22 cellular contexts compared by ENCODE assay signal in genomic region chr9:113005777-113006176, GRCh38. TPM values are rescaled to one million over a fixed set of nuclear protein-coding genes. Genes with fewer than 3 reads are reported as not detected.
"Had no signal": no experiment of that assay in that cellular context is flagged by ENCODE, and none has a peak within 500 bp of the region (broad histone marks: within the 10 kb centered on the region; RNA-seq: fewer than 3 reads in every experiment).

No MANE protein-coding gene starts in this region.

- H3K4me1 ChIP-seq: adrenal gland, esophagus muscularis mucosa, gastrocnemius medialis, prostate gland, transverse colon, uterus had no signal

- H3K4me1 Mint-ChIP-seq: activated CD4-positive, alpha-beta memory T cell treated with anti-CD3 and anti-CD28 coated beads, Interleukin-2, amount 10 ng/mL, durations not matched to agents 7 days and 5 days; activated CD4-positive, alpha-beta T cell treated with anti-CD3 and anti-CD28 coated beads, Interleukin-2, amount 10 ng/mL, durations not matched to agents 24 days and 14 days; central memory CD8-positive, alpha-beta T cell; nephron; stimulated activated naive B cell treated with anti-CD40 and anti-IgM and Interleukin-4, amounts not matched to agents 10 μg/mL and 1 μg/mL and 100 μg/mL, for 72 hours had no signal

- H3K27me3 Mint-ChIP-seq: activated CD4-positive, alpha-beta memory T cell treated with anti-CD3 and anti-CD28 coated beads, Interleukin-2, amount 10 ng/mL, durations not matched to agents 7 days and 5 days; activated CD4-positive, alpha-beta T cell treated with anti-CD3 and anti-CD28 coated beads, Interleukin-2, amount 10 ng/mL, durations not matched to agents 24 days and 14 days; central memory CD8-positive, alpha-beta T cell had no signal

- ATAC-seq: activated CD4-positive, CD25-positive, alpha-beta regulatory T cell treated with anti-CD3 and anti-CD28 coated beads, Interleukin-2, amount 50 U/mL, for 24 hours; gastrocnemius medialis; left colon; stimulated activated naive B cell treated with anti-CD40 and anti-IgM and Interleukin-4, amounts not matched to agents 10 μg/mL and 1 μg/mL and 100 μg/mL, for 72 hours had no signal

- H3K4me3 ChIP-seq: adrenal gland, esophagus muscularis mucosa, gastrocnemius medialis, ovary, prostate gland, transverse colon, uterus had no signal

- H3K4me3 Mint-ChIP-seq: activated CD4-positive, alpha-beta memory T cell treated with anti-CD3 and anti-CD28 coated beads, Interleukin-2, amount 10 ng/mL, durations not matched to agents 7 days and 5 days; activated CD4-positive, alpha-beta T cell treated with anti-CD3 and anti-CD28 coated beads, Interleukin-2, amount 10 ng/mL, durations not matched to agents 24 days and 14 days; activated naive CD8-positive, alpha-beta T cell; activated T-helper 1 cell treated with anti-CD3 and anti-CD28 coated beads, Interleukin-12 subunit alpha, Interleukin-12 subunit beta, Interleukin-2, Interleukin-4 antibody, amounts not matched to agents 30 ng/mL and 10 ng/mL and 1 ng/mL, durations not matched to agents 14 hours and 24 hours and 36 hours; central memory CD8-positive, alpha-beta T cell; nephron; stimulated activated naive B cell treated with anti-CD40 and anti-IgM and Interleukin-4, amounts not matched to agents 10 μg/mL and 1 μg/mL and 100 μg/mL, for 72 hours had no signal

- H3K27me3 ChIP-seq: adrenal gland, esophagus muscularis mucosa, gastrocnemius medialis, neutrophil, ovary, transverse colon, uterus had no signal

- H3K36me3 ChIP-seq: adrenal gland, gastrocnemius medialis, neutrophil, ovary, prostate gland, uterus had no signal

- H3K27ac Mint-ChIP-seq: activated CD4-positive, alpha-beta memory T cell treated with anti-CD3 and anti-CD28 coated beads, Interleukin-2, amount 10 ng/mL, durations not matched to agents 7 days and 5 days; activated CD4-positive, alpha-beta T cell treated with anti-CD3 and anti-CD28 coated beads, Interleukin-2, amount 10 ng/mL, durations not matched to agents 24 days and 14 days; activated naive CD8-positive, alpha-beta T cell; activated T-helper 1 cell treated with anti-CD3 and anti-CD28 coated beads, Interleukin-12 subunit alpha, Interleukin-12 subunit beta, Interleukin-2, Interleukin-4 antibody, amounts not matched to agents 30 ng/mL and 10 ng/mL and 1 ng/mL, durations not matched to agents 14 hours and 24 hours and 36 hours; nephron; stimulated activated naive B cell treated with anti-CD40 and anti-IgM and Interleukin-4, amounts not matched to agents 10 μg/mL and 1 μg/mL and 100 μg/mL, for 72 hours had no signal

- H3K27ac ChIP-seq: adrenal gland, esophagus muscularis mucosa, gastrocnemius medialis, neutrophil, ovary, prostate gland, transverse colon, uterus had no signal

- H3K9me3 ChIP-seq: adrenal gland, gastrocnemius medialis, neutrophil, prostate gland had no signal

- DNase-seq: activated CD4-positive, alpha-beta memory T cell treated with anti-CD3 and anti-CD28 coated beads, Interleukin-2, amount 10 ng/mL, durations not matched to agents 7 days and 5 days; activated CD4-positive, alpha-beta T cell treated with anti-CD3 and anti-CD28 coated beads, Interleukin-2, amount 10 ng/mL, durations not matched to agents 24 days and 14 days; adrenal gland; effector memory CD4-positive, alpha-beta T cell; gastrocnemius medialis; hippocampal formation; left colon; mesenchymal stem cell; ovary; stimulated activated CD4-positive, alpha-beta T cell treated with anti-CD3 and anti-CD28 coated beads, Interleukin-2, amount 100 ng/mL, for 48 hours; stimulated activated CD8-positive, alpha-beta memory T cell treated with anti-CD3 and anti-CD28 coated beads, Interleukin-4, amount 100 ng/mL, for 48 hours; stimulated activated naive B cell treated with anti-CD40 and anti-IgM and Interleukin-4, amounts not matched to agents 10 μg/mL and 1 μg/mL and 100 μg/mL, for 72 hours; transverse colon; uterus had no signal

RNA-seq across cellular contexts. Expression of gene ZNF883, which starts 6.2 kb away (rescaled TPM):
- total RNA-seq: activated CD4-positive, alpha-beta T cell treated with anti-CD3 and anti-CD28 coated beads, Interleukin-2, amount 10 ng/mL, durations not matched to agents 24 days and 14 days; activated T-helper 1 cell treated with anti-CD3 and anti-CD28 coated beads, Interleukin-12 subunit alpha, Interleukin-12 subunit beta, Interleukin-2, Interleukin-4 antibody, amounts not matched to agents 30 ng/mL and 10 ng/mL and 1 ng/mL, durations not matched to agents 14 hours and 24 hours and 36 hours had no signal
